In the genomic region with DNA sequence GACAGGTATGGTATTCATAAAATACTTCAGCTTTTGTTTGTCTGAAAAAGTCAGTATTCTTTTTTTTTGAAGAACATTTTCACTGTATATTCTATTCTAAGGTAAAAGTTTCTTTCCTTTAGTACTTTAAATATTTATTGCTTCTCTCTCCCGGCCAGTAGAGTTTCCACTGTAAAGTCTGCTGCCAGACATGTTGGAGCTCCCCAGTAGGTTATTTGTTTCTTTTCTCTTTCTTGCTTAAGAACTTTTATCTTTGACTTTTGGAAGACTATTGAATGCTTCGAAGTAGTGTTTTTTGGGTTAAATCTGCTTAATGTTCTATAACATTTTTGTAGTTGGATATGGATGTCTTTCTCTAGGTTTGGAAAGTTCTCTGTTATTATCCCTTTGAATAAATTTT, we compare ENCODE assay signal across 8 cellular contexts.
DNase-seq lines count a peak whose midpoint lies in the region; ATAC-seq and TF ChIP-seq lines count a peak whose summit lies in the region.
"Not testable (repeated sequence)": the region's sequence is repeated elsewhere in the genome, so short reads cannot be mapped to it uniquely, and the experiment has no call there.

No MANE protein-coding gene starts in this region.

- TF ChIP-seq CTCF in neural progenitor cell (IDR thresholded peaks at IDR 0.05); upper lobe of right lung (IDR thresholded peaks at IDR 0.05): not testable (repeated sequence)

- H3K27me3 Mint-ChIP-seq in activated T-cell treated with anti-CD3 and anti-CD28 coated beads, Interleukin-2, amount 50 U/mL, for 4 hours (ENCODE audit: low read depth), result peaks cover 54% of the 10 kb centered on the region
- peaks cover 51% of the 10 kb centered on the region for H3K27me3 Mint-ChIP-seq in central memory CD8-positive, alpha-beta T cell
- peaks cover 63% of the 10 kb centered on the region for H3K27me3 Mint-ChIP-seq in neural progenitor cell (ENCODE audit: insufficient read depth, low read depth)

- not testable (repeated sequence) for H3K9me3 ChIP-seq in HUES48 (ENCODE audit: control insufficient read depth, insufficient read depth, low read length); SJSA1 (replicated peaks); iPS-15b (ENCODE audit: control insufficient read depth, insufficient read depth, low read length); neural progenitor cell (ENCODE audit: low read depth); upper lobe of right lung

- not testable (repeated sequence) for H3K4me1 ChIP-seq in HUES48 (ENCODE audit: control insufficient read depth, insufficient read depth, low read length); SJSA1 (replicated peaks); iPS-15b (ENCODE audit: control insufficient read depth, insufficient read depth, low read length); neural progenitor cell
- H3K4me1 ChIP-seq in upper lobe of right lung, result peaks cover 10% of the 10 kb centered on the region

- H3K36me3 Mint-ChIP-seq in activated T-cell treated with anti-CD3 and anti-CD28 coated beads, Interleukin-2, amount 50 U/mL, for 4 hours (ENCODE audit: insufficient read depth); neural progenitor cell: not testable (repeated sequence)
- H3K36me3 Mint-ChIP-seq in central memory CD8-positive, alpha-beta T cell (ENCODE audit: insufficient read depth), result peaks cover 21% of the 10 kb centered on the region

- H3K4me3 ChIP-seq in HUES48 (ENCODE audit: low read depth, low read length) (peak overlapping the region; percentile 19; the same call in 1 of the 2 replicates), SJSA1 (peak overlapping the region; percentile 46; the same call in 1 of the 2 replicates), iPS-15b (ENCODE audit: low read depth, low read length) (peak overlapping the region; percentile 11), neural progenitor cell (peak overlapping the region; percentile 44), upper lobe of right lung (peak overlapping the region; percentile 56)

- H3K79me2 ChIP-seq in neural progenitor cell (ENCODE audit: low read depth), result not testable (repeated sequence)

- peaks cover 20% of the 10 kb centered on the region for H4K20me1 ChIP-seq in neural progenitor cell (ENCODE audit: low read depth)

- H3K4me1 Mint-ChIP-seq in activated T-cell treated with anti-CD3 and anti-CD28 coated beads, Interleukin-2, amount 50 U/mL, for 4 hours (ENCODE audit: low read depth), result peaks cover 35% of the 10 kb centered on the region
- H3K4me1 Mint-ChIP-seq in central memory CD8-positive, alpha-beta T cell, result peaks cover 33% of the 10 kb centered on the region
- peaks cover 11% of the 10 kb centered on the region for H3K4me1 Mint-ChIP-seq in neural progenitor cell

- peak overlapping the region; percentile 61 for H3K27ac Mint-ChIP-seq in central memory CD8-positive, alpha-beta T cell (ENCODE audit: low read depth)
- H3K27ac Mint-ChIP-seq in neural progenitor cell, result not testable (repeated sequence)

- H3K9me3 Mint-ChIP-seq in activated T-cell treated with anti-CD3 and anti-CD28 coated beads, Interleukin-2, amount 50 U/mL, for 4 hours; central memory CD8-positive, alpha-beta T cell: not testable (repeated sequence)
- peaks cover 42% of the 10 kb centered on the region for H3K9me3 Mint-ChIP-seq in neural progenitor cell

- not testable (repeated sequence) for H3K36me3 ChIP-seq in HUES48 (ENCODE audit: control insufficient read depth, insufficient read depth, low read length); SJSA1; iPS-15b (ENCODE audit: control insufficient read depth, insufficient read depth, low read length); neural progenitor cell; upper lobe of right lung

- H2AFZ ChIP-seq in neural progenitor cell (replicated peaks), result not testable (repeated sequence)

- H3K27me3 ChIP-seq in HUES48 (ENCODE audit: control insufficient read depth, insufficient read depth, low read length) (peaks cover 91% of the 10 kb centered on the region), iPS-15b (ENCODE audit: control insufficient read depth, insufficient read depth, low read length) (peaks cover 80% of the 10 kb centered on the region), neural progenitor cell (peaks cover 93% of the 10 kb centered on the region), upper lobe of right lung (peaks cover 61% of the 10 kb centered on the region)
- H3K27me3 ChIP-seq in SJSA1 (replicated peaks), result not testable (repeated sequence)

- H3K4me3 Mint-ChIP-seq in activated T-cell treated with anti-CD3 and anti-CD28 coated beads, Interleukin-2, amount 50 U/mL, for 4 hours, result peak overlapping the region; percentile 55
- peak overlapping the region; percentile 54 for H3K4me3 Mint-ChIP-seq in central memory CD8-positive, alpha-beta T cell
- H3K4me3 Mint-ChIP-seq in neural progenitor cell, result peak overlapping the region; percentile 52

- not testable (repeated sequence) for H3F3A ChIP-seq in neural progenitor cell (ENCODE audit: low read depth)

- DNase-seq in COLO829 (ENCODE audit: low spot score) (peak; percentile 0), SJSA1 (ENCODE audit: low read depth in 1 of 2, low spot score in 2 of 2) (peak in 1 of 2 experiments; percentile 22)
- not testable (repeated sequence) for DNase-seq in activated T-cell treated with anti-CD3 and anti-CD28 coated beads, Interleukin-2, amount 50 U/mL, for 4 hours; central memory CD8-positive, alpha-beta T cell (ENCODE audit: low spot score in 2 of 2); neural progenitor cell (ENCODE audit: low spot score); upper lobe of right lung

- H3K9ac ChIP-seq in HUES48 (ENCODE audit: low read depth, low read length); iPS-15b (ENCODE audit: low read depth, low read length); neural progenitor cell: not testable (repeated sequence)

- not testable (repeated sequence) for ATAC-seq in activated T-cell treated with anti-CD3 and anti-CD28 coated beads, Interleukin-2, amount 50 U/mL, for 4 hours; central memory CD8-positive, alpha-beta T cell (replicated peaks; ENCODE audit: extremely low read depth, poor library complexity, severe bottlenecking); upper lobe of right lung

- intact Hi-C loops in upper lobe of right lung (cut with DNase I), result not testable (repeated sequence)

- peak overlapping the region; percentile 59 for H3K4me2 ChIP-seq in neural progenitor cell

- not testable (repeated sequence) for H3K27ac ChIP-seq in HUES48 (ENCODE audit: low read depth, low read length); SJSA1; neural progenitor cell; upper lobe of right lung
